In the genomic region with DNA sequence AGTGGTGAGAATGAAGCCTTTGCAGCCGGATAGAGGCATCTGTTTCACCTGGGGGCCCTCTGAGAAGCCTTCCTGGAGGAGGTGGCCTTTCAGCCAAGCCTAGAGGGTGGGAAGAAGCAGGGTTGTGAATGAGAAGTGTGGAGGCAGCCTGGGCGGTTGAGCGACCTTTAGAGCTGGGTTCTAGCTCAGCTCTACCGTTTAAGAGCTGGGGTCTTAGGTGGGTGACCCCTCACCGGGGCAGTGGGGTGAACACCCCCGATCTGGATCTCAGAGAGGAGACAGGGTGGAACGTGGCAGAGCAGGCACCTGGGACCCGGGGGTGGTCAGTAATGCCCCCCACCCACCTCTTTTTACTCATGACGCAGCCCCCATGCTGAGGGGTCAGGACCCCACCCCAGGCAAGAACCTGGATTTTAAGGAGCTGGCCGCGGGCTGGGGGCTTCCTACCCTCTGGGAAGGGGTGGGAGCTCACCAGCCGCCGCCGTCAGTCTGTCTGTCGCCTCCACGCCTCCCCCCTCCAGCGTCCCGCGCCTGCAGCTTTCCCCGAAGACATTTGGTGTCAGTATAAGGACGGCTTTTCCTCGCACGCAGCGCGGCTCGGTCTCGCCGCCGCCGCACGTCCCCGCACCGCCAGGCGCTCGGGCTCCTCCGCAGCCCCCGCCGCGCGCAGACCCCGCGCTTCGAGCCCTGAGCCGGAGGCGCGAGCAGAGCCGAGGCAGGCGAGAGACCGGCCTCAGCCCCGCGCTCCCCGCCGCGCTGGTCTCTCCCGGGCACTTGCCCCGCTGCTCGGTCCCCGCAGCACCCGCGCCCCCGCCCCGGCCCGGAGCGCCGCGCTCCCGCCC, we compare ENCODE assay signal across 8 cellular contexts. TPM values are rescaled to one million over a fixed set of nuclear protein-coding genes. Genes with fewer than 3 reads are reported as not detected.
DNase-seq lines count a peak whose midpoint lies in the region; ATAC-seq and TF ChIP-seq lines count a peak whose summit lies in the region.

No MANE protein-coding gene starts in this region.

- peaks cover 43% of the 10 kb centered on the region for H3K27me3 ChIP-seq in brain microvascular endothelial cell (replicated peaks)

- H3K27me3 Mint-ChIP-seq in natural killer cell treated with Interleukin-12 subunit alpha and Interleukin-12 subunit beta and Interleukin-15 and Interleukin-18, amount 100 ng/mL, for 72 hours: peaks cover 29 to 30% of the 10 kb centered on the region in 2 donors

- TF ChIP-seq CTCF in brain microvascular endothelial cell (IDR thresholded peaks at IDR 0.05; ENCODE audit: low read depth, low read length, missing control alignments): peak; percentile 33

- H3K27ac ChIP-seq in brain microvascular endothelial cell: no peak overlapping the region

- no peaks in the 10 kb centered on the region for H3K36me3 Mint-ChIP-seq in natural killer cell treated with Interleukin-12 subunit alpha and Interleukin-12 subunit beta and Interleukin-15 and Interleukin-18, amount 100 ng/mL, for 72 hours

- in situ Hi-C loops in brain microvascular endothelial cell (cut with HindIII; ENCODE audit: low pct_ligation_motif_present, low sequenced_read_pairs): loop anchor here (25.0 kb wide), 1 partner anchor 455 kb away; no protein-coding TSS in a partner anchor

- no peak overlapping the region for H3K4me3 ChIP-seq in brain microvascular endothelial cell (ENCODE audit: low read depth, low read length)

- H3K27ac Mint-ChIP-seq in natural killer cell treated with Interleukin-12 subunit alpha and Interleukin-12 subunit beta and Interleukin-15 and Interleukin-18, amount 100 ng/mL, for 72 hours: no peak overlapping the region

- H3K4me1 Mint-ChIP-seq in natural killer cell treated with Interleukin-12 subunit alpha and Interleukin-12 subunit beta and Interleukin-15 and Interleukin-18, amount 100 ng/mL, for 72 hours (ENCODE audit: low read depth in 2 of 2): peaks cover 0 to 4% of the 10 kb centered on the region in 2 donors

- no peak for ATAC-seq in natural killer cell treated with Interleukin-12 subunit alpha and Interleukin-12 subunit beta and Interleukin-15 and Interleukin-18, amount 100 ng/mL, for 72 hours
- ATAC-seq in HG02852 (IDR thresholded peaks at IDR 0.05; ENCODE audit: unreplicated experiment) (no peak), HG03135 (IDR thresholded peaks at IDR 0.05; ENCODE audit: unreplicated experiment) (no peak)

- DNase-seq in COR-L47 (lab: John Stamatoyannopoulos, UW): peak; percentile 49
- DNase-seq in T-helper 1 cell: peak in 4 of 5 donors; percentile 31 to 41 (median 37)
- DNase-seq in brain microvascular endothelial cell: no peak
- no peak for DNase-seq in natural killer cell treated with Interleukin-12 subunit alpha and Interleukin-12 subunit beta and Interleukin-15 and Interleukin-18, amount 100 ng/mL, for 72 hours (ENCODE audit: low spot score)
- no peak for DNase-seq in effector CD8-positive, alpha-beta T cell (lab: John Stamatoyannopoulos, UW)
- DNase-seq in superior temporal gyrus (ENCODE audit: extremely low spot score): no peak

- H3K36me3 ChIP-seq in brain microvascular endothelial cell (replicated peaks): no peaks in the 10 kb centered on the region

- no peaks in the 10 kb centered on the region for H3K9me3 Mint-ChIP-seq in natural killer cell treated with Interleukin-12 subunit alpha and Interleukin-12 subunit beta and Interleukin-15 and Interleukin-18, amount 100 ng/mL, for 72 hours

- H3K4me3 Mint-ChIP-seq in natural killer cell treated with Interleukin-12 subunit alpha and Interleukin-12 subunit beta and Interleukin-15 and Interleukin-18, amount 100 ng/mL, for 72 hours: peak overlapping the region; percentile 30

RNA-seq across cellular contexts. Expression of a gene that starts 13.4 kb away (rescaled TPM):
- under 1 TPM in 1 of 2 donors, not detected in 1; 0.17 TPM for total RNA-seq in natural killer cell treated with Interleukin-12 subunit alpha and Interleukin-12 subunit beta and Interleukin-15 and Interleukin-18, amount 100 ng/mL, for 72 hours

RNA-seq across cellular contexts. Expression of a gene that starts 24.6 kb away (rescaled TPM):
- 100 to 1,000 TPM in 1 of 2 donors, 10 to 100 TPM in 1; 84.1 to 122 TPM for total RNA-seq in natural killer cell treated with Interleukin-12 subunit alpha and Interleukin-12 subunit beta and Interleukin-15 and Interleukin-18, amount 100 ng/mL, for 72 hours

RNA-seq across cellular contexts. Expression of a gene that starts 36.8 kb away (rescaled TPM):
- total RNA-seq in natural killer cell treated with Interleukin-12 subunit alpha and Interleukin-12 subunit beta and Interleukin-15 and Interleukin-18, amount 100 ng/mL, for 72 hours: 100 to 1,000 TPM; 463 to 472 TPM

RNA-seq across cellular contexts. Expression of a gene that starts 55.1 kb away (rescaled TPM):
- total RNA-seq in natural killer cell treated with Interleukin-12 subunit alpha and Interleukin-12 subunit beta and Interleukin-15 and Interleukin-18, amount 100 ng/mL, for 72 hours: 10 to 100 TPM; 49.6 to 71.2 TPM

Comparison
In these comparisons a context has a peak if more than half of its experiments do, and no peak if none do; other contexts are left out.
1. DNase-seq: peak in COR-L47 (single experiment) and T-helper 1 cell (4 of 5); none in brain microvascular endothelial cell (single experiment), natural killer cell treated with Interleukin-12 subunit alpha and Interleukin-12 subunit beta and Interleukin-15 and Interleukin-18, amount 100 ng/mL, for 72 hours (single experiment), effector CD8-positive, alpha-beta T cell (single experiment) and superior temporal gyrus (single experiment).